Comparison of ENCODE assay signal across 9 cellular contexts in genomic region chr9:126499005-126499910, GRCh38.
DNase-seq lines count a peak whose midpoint lies in the region; ATAC-seq, FAIRE-seq and TF ChIP-seq lines count a peak whose summit lies in the region.
"Had no signal": no experiment of that assay in that cellular context is flagged by ENCODE, and none has a peak within 500 bp of the region (broad histone marks: within the 10 kb centered on the region; RNA-seq: fewer than 3 reads in every experiment).

No MANE protein-coding gene starts in this region.

- DNase-seq in Caki2 (ENCODE audit: low read depth) (peak; percentile 23), HT1080 (ENCODE audit: low read depth) (peak; percentile 39), SK-N-MC (ENCODE audit: low read depth, low spot score) (no peak), astrocyte (ENCODE audit: low read depth) (no peak), hepatocyte (ENCODE audit: low spot score) (peak; percentile 58), sciatic nerve (ENCODE audit: low spot score) (no peak)

- no peaks in the 10 kb centered on the region for H3K9me2 ChIP-seq in hepatocyte (replicated peaks; ENCODE audit: insufficient read depth)

- peak overlapping the region; percentile 85 for H2AFZ ChIP-seq in astrocyte (ENCODE audit: low read depth, low read length)
- H2AFZ ChIP-seq in hepatocyte, result peak overlapping the region; percentile 32

- H3K9me3 Mint-ChIP-seq in astrocyte (ENCODE audit: unreplicated experiment), result no peaks in the 10 kb centered on the region
- H3K9me3 Mint-ChIP-seq: T-helper 1 cell treated with Interleukin-12 subunit alpha and Interleukin-12 subunit beta and Interleukin-4 antibody, amounts not matched to agents 30 μg/mL and 1 μg/mL, for 36 hours had no signal

- H3K4me1 Mint-ChIP-seq in astrocyte (ENCODE audit: low read depth, unreplicated experiment), result peaks cover 3% of the 10 kb centered on the region

- no peaks in the 10 kb centered on the region for H3K36me3 ChIP-seq in SK-N-MC (ENCODE audit: insufficient read depth, low read length)
- no peaks in the 10 kb centered on the region for H3K36me3 ChIP-seq in astrocyte (ENCODE audit: insufficient read depth, low read length)
- no peaks in the 10 kb centered on the region for H3K36me3 ChIP-seq in hepatocyte (replicated peaks; ENCODE audit: insufficient read depth, low read depth)

- peaks cover 2% of the 10 kb centered on the region for H3K36me3 Mint-ChIP-seq in astrocyte (ENCODE audit: low read depth, unreplicated experiment)

- H4K20me1 ChIP-seq in astrocyte (ENCODE audit: insufficient read depth, low read length) (peaks cover 8% of the 10 kb centered on the region), hepatocyte (ENCODE audit: insufficient read depth, poor library complexity, severe bottlenecking) (peaks cover 9% of the 10 kb centered on the region)

- in situ Hi-C loops in Caki2 (cut with HindIII; ENCODE audit: low pct_unique_long_range_greater_than_20kb, low sequenced_read_pairs), result no loop called here

- H3K4me1 ChIP-seq in astrocyte (ENCODE audit: insufficient read depth, low read length) (peaks cover 18% of the 10 kb centered on the region), hepatocyte (ENCODE audit: insufficient read depth) (peaks cover 8% of the 10 kb centered on the region)

- H3K27ac ChIP-seq in SK-N-MC (no peak overlapping the region), astrocyte (ENCODE audit: low read depth, low read length) (no peak overlapping the region), hepatocyte (no peak overlapping the region)

- H3K27me3 ChIP-seq in astrocyte (ENCODE audit: insufficient read depth, low read length) (no peaks in the 10 kb centered on the region), hepatocyte (peaks cover 12% of the 10 kb centered on the region)

- H3K27ac Mint-ChIP-seq in astrocyte (ENCODE audit: unreplicated experiment), result no peak overlapping the region
- H3K27ac Mint-ChIP-seq: T-helper 1 cell treated with Interleukin-12 subunit alpha and Interleukin-12 subunit beta and Interleukin-4 antibody, amounts not matched to agents 30 μg/mL and 1 μg/mL, for 36 hours had no signal

- H3K9me3 ChIP-seq in SK-N-MC (ENCODE audit: low read depth, low read length) (no peaks in the 10 kb centered on the region), astrocyte (ENCODE audit: insufficient read depth, low read depth, low read length) (no peaks in the 10 kb centered on the region), hepatocyte (ENCODE audit: low read depth) (no peaks in the 10 kb centered on the region)

- H3K4me3 Mint-ChIP-seq in astrocyte (ENCODE audit: unreplicated experiment), result peak overlapping the region; percentile 82
- H3K4me3 Mint-ChIP-seq: T-helper 1 cell treated with Interleukin-12 subunit alpha and Interleukin-12 subunit beta and Interleukin-4 antibody, amounts not matched to agents 30 μg/mL and 1 μg/mL, for 36 hours had no signal

- WGBS in hepatocyte (ENCODE audit: low lambda C conversion rate, missing lambda C conversion rate), result 6% methylated on average over 37 of the region's 46 CpGs

- H3K4me3 ChIP-seq in SK-N-MC (peak overlapping the region; percentile 85), astrocyte (ENCODE audit: insufficient read depth, low read depth, low read length) (peak overlapping the region; percentile 70), hepatocyte (peak overlapping the region; percentile 50)

- peak; percentile 65 for ATAC-seq in sciatic nerve
- no peak for ATAC-seq in GM21390 (IDR thresholded peaks at IDR 0.05; ENCODE audit: unreplicated experiment)
- no peak for ATAC-seq in GM21381 (IDR thresholded peaks at IDR 0.05; ENCODE audit: unreplicated experiment)

- H3K4me2 ChIP-seq in astrocyte (ENCODE audit: low read length), result peak overlapping the region; percentile 99
- peak overlapping the region; percentile 93 for H3K4me2 ChIP-seq in hepatocyte

- no peaks in the 10 kb centered on the region for H3K79me2 ChIP-seq in astrocyte (ENCODE audit: insufficient read depth, low read length)
- no peaks in the 10 kb centered on the region for H3K79me2 ChIP-seq in hepatocyte

- H3K27me3 Mint-ChIP-seq in astrocyte (ENCODE audit: low read depth, unreplicated experiment), result peaks cover 14% of the 10 kb centered on the region

- H3K9ac ChIP-seq in SK-N-MC (ENCODE audit: insufficient read length) (no peak overlapping the region), astrocyte (ENCODE audit: low read length) (peak overlapping the region; percentile 64)

- TF ChIP-seq CTCF in astrocyte (IDR thresholded peaks at IDR 0.05; ENCODE audit: insufficient read depth, low read depth, low read length), result peak; percentile 92
- peak; percentile 100 for TF ChIP-seq CTCF in hepatocyte (IDR thresholded peaks at IDR 0.05; ENCODE audit: poor library complexity)

- FAIRE-seq in astrocyte (lab: Jason Lieb, UNC), result no peak

- intact Hi-C loops in sciatic nerve (cut with DNase I), result loop anchor here (10.0 kb wide), 1 partner anchor 194 kb away; no protein-coding TSS in a partner anchor

Comparison
In these comparisons a context has a peak if more than half of its experiments do, and no peak if none do; other contexts are left out.
1. DNase-seq: peak in Caki2 (single experiment), HT1080 (single experiment) and hepatocyte (single experiment); none in SK-N-MC (single experiment), astrocyte (single experiment) and sciatic nerve (single experiment).
2. Peak in every context shown above with its lines, with median percentiles within 50 percentile points of each other: H3K4me3 ChIP-seq.